ENCODE assay signal across 10 cellular contexts in the genomic region with DNA sequence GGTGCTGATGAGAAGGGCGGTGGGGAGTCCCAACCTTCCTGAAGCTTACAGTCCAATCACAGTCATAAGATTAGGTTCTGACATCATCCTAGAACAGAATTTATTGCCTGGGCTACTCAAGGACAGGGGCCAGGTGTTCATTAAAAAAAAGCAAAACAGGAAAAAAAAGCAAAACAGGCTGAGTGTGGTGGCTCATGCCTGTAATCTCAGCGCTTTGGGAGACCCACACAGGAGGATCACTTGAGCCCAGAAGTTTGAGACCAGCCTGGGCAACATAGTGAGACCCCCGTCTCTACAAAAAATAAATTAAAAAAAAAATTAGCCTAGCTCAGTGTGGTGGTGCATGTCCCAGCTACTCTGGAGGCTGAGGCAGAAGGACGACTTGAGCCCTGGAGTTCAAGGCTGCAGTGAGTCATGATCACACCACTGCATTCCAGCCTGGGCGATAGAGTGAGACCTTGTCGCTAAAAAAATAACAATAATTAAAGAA. TPM values are rescaled to one million over a fixed set of nuclear protein-coding genes. Genes with fewer than 3 reads are reported as not detected.
DNase-seq lines count a peak whose midpoint lies in the region; ATAC-seq, FAIRE-seq and TF ChIP-seq lines count a peak whose summit lies in the region.
"Had no signal": no experiment of that assay in that cellular context is flagged by ENCODE, and none has a peak within 500 bp of the region (broad histone marks: within the 10 kb centered on the region; RNA-seq: fewer than 3 reads in every experiment).

No MANE protein-coding gene starts in this region.

- intact Hi-C loops in activated naive CD4-positive, alpha-beta T cell treated with anti-CD3 and anti-CD28 coated beads for 36 hours (cut with micrococcal nuclease) = loop anchor here (1.0 kb wide), 1 partner anchor 34 kb away; no protein-coding TSS in a partner anchor

- no peaks in the 10 kb centered on the region for H3K27me3 ChIP-seq in foreskin keratinocyte

- H3K4me3 Mint-ChIP-seq in activated naive CD4-positive, alpha-beta T cell treated with anti-CD3 and anti-CD28 coated beads, Interleukin-2, amount 50 U/mL, for 24 hours = peak overlapping the region; percentile 54
- H3K4me3 Mint-ChIP-seq in activated naive CD4-positive, alpha-beta T cell treated with anti-CD3 and anti-CD28 coated beads for 36 hours = no peak overlapping the region

- no peaks in the 10 kb centered on the region for H3K9me3 Mint-ChIP-seq in activated naive CD4-positive, alpha-beta T cell treated with anti-CD3 and anti-CD28 coated beads, Interleukin-2, amount 50 U/mL, for 24 hours
- no peaks in the 10 kb centered on the region for H3K9me3 Mint-ChIP-seq in activated naive CD4-positive, alpha-beta T cell treated with anti-CD3 and anti-CD28 coated beads for 36 hours

- H3K27me3 Mint-ChIP-seq in activated naive CD4-positive, alpha-beta T cell treated with anti-CD3 and anti-CD28 coated beads, Interleukin-2, amount 50 U/mL, for 24 hours = no peaks in the 10 kb centered on the region
- H3K27me3 Mint-ChIP-seq in activated naive CD4-positive, alpha-beta T cell treated with anti-CD3 and anti-CD28 coated beads for 36 hours (ENCODE audit: low read depth) = no peaks in the 10 kb centered on the region

- no peak for DNase-seq in activated naive CD4-positive, alpha-beta T cell treated with anti-CD3 and anti-CD28 coated beads for 36 hours
- peak; percentile 40 for DNase-seq in RCC 7860 (ENCODE audit: low spot score)
- no peak for DNase-seq in foreskin keratinocyte
- peak; percentile 9 for DNase-seq in urothelium cell line (ENCODE audit: low spot score)
- DNase-seq in DMS79 (lab: John Stamatoyannopoulos, UW) = no peak
- DNase-seq: activated CD4-positive, alpha-beta T cell treated with anti-CD3 and anti-CD28 coated beads for 1 hour; NCI-H2171 treated with DMSO at 0.1 percent for 48 hours had no signal

- H3K27ac Mint-ChIP-seq in activated naive CD4-positive, alpha-beta T cell treated with anti-CD3 and anti-CD28 coated beads, Interleukin-2, amount 50 U/mL, for 24 hours = peak overlapping the region; percentile 59
- H3K27ac Mint-ChIP-seq in activated naive CD4-positive, alpha-beta T cell treated with anti-CD3 and anti-CD28 coated beads for 36 hours = no peak overlapping the region

- CTCF ChIA-PET in activated naive CD4-positive, alpha-beta T cell treated with anti-CD3 and anti-CD28 coated beads for 36 hours (lab: Charles Lee) = interaction anchor here (1.1 to 1.7 kb wide), 2 partner anchors 36 to 48 kb away, joined by 3 to 4 read pairs; no protein-coding TSS in a partner anchor

- H3K4me1 Mint-ChIP-seq in activated naive CD4-positive, alpha-beta T cell treated with anti-CD3 and anti-CD28 coated beads, Interleukin-2, amount 50 U/mL, for 24 hours = peaks cover 68% of the 10 kb centered on the region
- H3K4me1 Mint-ChIP-seq in activated naive CD4-positive, alpha-beta T cell treated with anti-CD3 and anti-CD28 coated beads for 36 hours (ENCODE audit: low read depth) = peaks cover 74% of the 10 kb centered on the region

- peaks cover 3% of the 10 kb centered on the region for H3K36me3 Mint-ChIP-seq in activated naive CD4-positive, alpha-beta T cell treated with anti-CD3 and anti-CD28 coated beads, Interleukin-2, amount 50 U/mL, for 24 hours
- H3K36me3 Mint-ChIP-seq in activated naive CD4-positive, alpha-beta T cell treated with anti-CD3 and anti-CD28 coated beads for 36 hours (ENCODE audit: low read depth) = peaks cover 8% of the 10 kb centered on the region

- FAIRE-seq in RCC 7860 (lab: Jason Lieb, UNC) (peak; percentile 77), urothelium cell line (lab: Jason Lieb, UNC) (no peak)

- H3K27ac ChIP-seq in foreskin keratinocyte = peak overlapping the region; percentile 69

- ATAC-seq in foreskin keratinocyte = no peak
- no peak for ATAC-seq in HG02840 (IDR thresholded peaks at IDR 0.05; ENCODE audit: low FRiP score, unreplicated experiment)
- no peak for ATAC-seq in GM21717 (IDR thresholded peaks at IDR 0.05; ENCODE audit: unreplicated experiment)

- no peak for TF ChIP-seq CTCF in foreskin keratinocyte (conservative IDR thresholded peaks at IDR 0.05)

- H3K4me1 ChIP-seq in foreskin keratinocyte = peaks cover 22% of the 10 kb centered on the region

RNA-seq across cellular contexts. Expression of a gene that starts 3.0 kb away (rescaled TPM):
- total RNA-seq in activated naive CD4-positive, alpha-beta T cell treated with anti-CD3 and anti-CD28 coated beads for 36 hours = 10 to 100 TPM; 22.8 to 23.3 TPM
- 18.3 and 18.7 TPM in 2 replicates for total RNA-seq in foreskin keratinocyte
- 19.6 and 22.0 TPM in 2 replicates for polyA plus RNA-seq in foreskin keratinocyte

RNA-seq across cellular contexts. Expression of a gene that starts 38.9 kb away (rescaled TPM):
- total RNA-seq in activated naive CD4-positive, alpha-beta T cell treated with anti-CD3 and anti-CD28 coated beads for 36 hours = 1 to 10 TPM; 2.5 to 2.7 TPM
- total RNA-seq in foreskin keratinocyte = 0.67 and 0.75 TPM in 2 replicates
- polyA plus RNA-seq in foreskin keratinocyte = 0.34 and 0.43 TPM in 2 replicates

RNA-seq across cellular contexts. Expression of a gene that starts 42.5 kb away (rescaled TPM):
- 10 to 100 TPM in 1 of 2 experiments, 1 to 10 TPM in 1; 9.6 to 10.7 TPM for total RNA-seq in activated naive CD4-positive, alpha-beta T cell treated with anti-CD3 and anti-CD28 coated beads for 36 hours
- total RNA-seq in foreskin keratinocyte = 8.5 and 9.3 TPM in 2 replicates
- polyA plus RNA-seq in foreskin keratinocyte = 3.9 and 5.5 TPM in 2 replicates

RNA-seq across cellular contexts. Expression of a gene that starts 42.7 kb away (rescaled TPM):
- total RNA-seq in activated naive CD4-positive, alpha-beta T cell treated with anti-CD3 and anti-CD28 coated beads for 36 hours = 10 to 100 TPM; 25.3 to 26.2 TPM
- total RNA-seq in foreskin keratinocyte = 10.2 and 11.3 TPM in 2 replicates
- polyA plus RNA-seq in foreskin keratinocyte = 6.9 and 7.2 TPM in 2 replicates

Comparison
In these comparisons a context has a peak if more than half of its experiments do, and no peak if none do; other contexts are left out.
1. DNase-seq: peak in RCC 7860 (single experiment) and urothelium cell line (single experiment); none in activated naive CD4-positive, alpha-beta T cell treated with anti-CD3 and anti-CD28 coated beads for 36 hours (single experiment), foreskin keratinocyte (0 of 2) and DMS79 (single experiment).